In genomic region chr9:126165755-126166154, GRCh38 we compare ENCODE assay signal across 20 cellular contexts.
"Had no signal": no experiment of that assay in that cellular context is flagged by ENCODE, and none has a peak within 500 bp of the region (broad histone marks: within the 10 kb centered on the region; RNA-seq: fewer than 3 reads in every experiment).

No MANE protein-coding gene starts in this region.

- H3K36me3 ChIP-seq: brain microvascular endothelial cell, gastrocnemius medialis, left ventricle myocardium inferior, neutrophil, sigmoid colon, thyroid gland had no signal

- H3K4me3 ChIP-seq: gastrocnemius medialis, left ventricle myocardium inferior, sigmoid colon, thyroid gland had no signal

- H3K9me3 Mint-ChIP-seq: activated naive CD4-positive, alpha-beta T cell treated with anti-CD3 and anti-CD28 coated beads, Interleukin-2, amount 10 ng/mL, durations not matched to agents 7 days and 5 days; natural killer cell; stimulated activated naive B cell treated with anti-CD40 and anti-IgM and Interleukin-4, amounts not matched to agents 10 μg/mL and 1 μg/mL and 100 μg/mL, for 72 hours had no signal

- H3K9me3 ChIP-seq: gastrocnemius medialis, left ventricle myocardium inferior, neutrophil, sigmoid colon, thyroid gland had no signal

- ATAC-seq: gastrocnemius medialis; natural killer cell; stimulated activated naive B cell treated with anti-CD40 and anti-IgM and Interleukin-4, amounts not matched to agents 10 μg/mL and 1 μg/mL and 100 μg/mL, for 72 hours had no signal

- H3K27ac Mint-ChIP-seq: activated naive CD4-positive, alpha-beta T cell treated with anti-CD3 and anti-CD28 coated beads, Interleukin-2, amount 10 ng/mL, durations not matched to agents 7 days and 5 days; natural killer cell; stimulated activated naive B cell treated with anti-CD40 and anti-IgM and Interleukin-4, amounts not matched to agents 10 μg/mL and 1 μg/mL and 100 μg/mL, for 72 hours had no signal

- H3K4me3 Mint-ChIP-seq: activated naive CD4-positive, alpha-beta T cell treated with anti-CD3 and anti-CD28 coated beads, Interleukin-2, amount 10 ng/mL, durations not matched to agents 7 days and 5 days; natural killer cell; stimulated activated naive B cell treated with anti-CD40 and anti-IgM and Interleukin-4, amounts not matched to agents 10 μg/mL and 1 μg/mL and 100 μg/mL, for 72 hours had no signal

- H3K27ac ChIP-seq: brain microvascular endothelial cell, gastrocnemius medialis, left ventricle myocardium inferior, neutrophil, parathyroid adenoma, sigmoid colon, thyroid gland, VCaP had no signal

- DNase-seq: activated CD4-positive, alpha-beta T cell treated with anti-CD3 and anti-CD28 coated beads for 1 hour; activated CD4-positive, alpha-beta T cell treated with anti-CD3 and anti-CD28 coated beads, Interleukin-2, amount 50 U/mL, for 48 hours; activated effector memory CD4-positive, alpha-beta T cell treated with Interleukin-2 at 50 U/mL for 16 hours; activated naive CD4-positive, alpha-beta T cell treated with anti-CD3 and anti-CD28 coated beads, Interleukin-2, amount 10 ng/mL, durations not matched to agents 7 days and 5 days; activated T-cell treated with anti-CD3 and anti-CD28 coated beads, Interleukin-2, amount 50 U/mL, for 48 hours; aorta; brain microvascular endothelial cell; cortex of kidney; effector CD4-positive, alpha-beta T cell; gastrocnemius medialis; left ventricle myocardium inferior; mesendoderm; natural killer cell; sigmoid colon; stimulated activated naive B cell treated with anti-CD40 and anti-IgM and Interleukin-4, amounts not matched to agents 10 μg/mL and 1 μg/mL and 100 μg/mL, for 72 hours; T-helper 2 cell; thyroid gland had no signal

- H3K9ac ChIP-seq: parathyroid adenoma had no signal

- H3K36me3 Mint-ChIP-seq: activated naive CD4-positive, alpha-beta T cell treated with anti-CD3 and anti-CD28 coated beads, Interleukin-2, amount 10 ng/mL, durations not matched to agents 7 days and 5 days; natural killer cell; stimulated activated naive B cell treated with anti-CD40 and anti-IgM and Interleukin-4, amounts not matched to agents 10 μg/mL and 1 μg/mL and 100 μg/mL, for 72 hours had no signal

- H3K4me1 Mint-ChIP-seq: activated naive CD4-positive, alpha-beta T cell treated with anti-CD3 and anti-CD28 coated beads, Interleukin-2, amount 10 ng/mL, durations not matched to agents 7 days and 5 days; natural killer cell had no signal

- H2AFZ ChIP-seq: parathyroid adenoma had no signal

- H3K4me1 ChIP-seq: gastrocnemius medialis, left ventricle myocardium inferior, parathyroid adenoma, sigmoid colon had no signal

- H3K27me3 ChIP-seq: brain microvascular endothelial cell, sigmoid colon, thyroid gland had no signal
